In genomic region chr10:123480344-123480743, GRCh38 we compare ENCODE assay signal across 20 cellular contexts.
DNase-seq lines count a peak whose midpoint lies in the region; ATAC-seq and TF ChIP-seq lines count a peak whose summit lies in the region.
"Had no signal": no experiment of that assay in that cellular context is flagged by ENCODE, and none has a peak within 500 bp of the region (broad histone marks: within the 10 kb centered on the region; RNA-seq: fewer than 3 reads in every experiment).

No MANE protein-coding gene starts in this region.

- H3K27ac ChIP-seq in OCI-LY3 (ENCODE audit: low read length) (peak overlapping the region; percentile 52), neuronal stem cell (replicated peaks; ENCODE audit: low read length) (no peak overlapping the region), OCI-LY7 (ENCODE audit: low read depth, low read length, poor library complexity, severe bottlenecking) (no peak overlapping the region)
- H3K27ac ChIP-seq in CD8-positive, alpha-beta T cell (ENCODE audit: low read depth, low read length) = no peak overlapping the region
- H3K27ac ChIP-seq: 22Rv1, BLaER1, C4-2B, GM23248 had no signal

- H3K4ac ChIP-seq in neuronal stem cell (ENCODE audit: low read length) = no peak overlapping the region

- H3K4me2 ChIP-seq in OCI-LY3 (ENCODE audit: low read length) = peak overlapping the region; percentile 62
- no peak overlapping the region for H3K4me2 ChIP-seq in neuronal stem cell (ENCODE audit: insufficient read depth, low read length, poor library complexity, severe bottlenecking)
- no peak overlapping the region for H3K4me2 ChIP-seq in OCI-LY7 (ENCODE audit: low read length)
- H3K4me2 ChIP-seq: BLaER1 had no signal

- H3K9me2 ChIP-seq in OCI-LY7 (ENCODE audit: insufficient read depth, low read length) = no peaks in the 10 kb centered on the region

- peaks cover 30% of the 10 kb centered on the region for H3K4me1 Mint-ChIP-seq in dendritic cell treated with granulocyte-macrophage colony-stimulating factor and Interleukin-4, amounts not matched to agents 40 ng/mL and 50 ng/mL, for 4 days (ENCODE audit: low read depth)
- no peaks in the 10 kb centered on the region for H3K4me1 Mint-ChIP-seq in stimulated activated naive B cell treated with anti-CD40 and anti-IgM and Interleukin-4, amounts not matched to agents 10 μg/mL and 1 μg/mL and 100 μg/mL, for 72 hours
- no peaks in the 10 kb centered on the region for H3K4me1 Mint-ChIP-seq in CD8-positive, alpha-beta T cell (ENCODE audit: low read depth)
- H3K4me1 Mint-ChIP-seq: B cell; CD4-positive, CD25-positive, alpha-beta regulatory T cell had no signal

- BruUV-seq in OCI-LY7 (replicated peaks; lab: Mats Ljungman, UMichigan) = no TSS peak

- H4K8ac ChIP-seq in neuronal stem cell (ENCODE audit: low read depth, low read length) = no peak overlapping the region

- no peaks in the 10 kb centered on the region for H3K27me3 ChIP-seq in OCI-LY3 (ENCODE audit: low read depth, low read length)
- peaks cover 0 to 4% (median 0%) of the 10 kb centered on the region in 3 experiments for H3K27me3 ChIP-seq in neuronal stem cell (ENCODE audit: control insufficient read depth in 3 of 3, insufficient read depth in 3 of 3, low read depth in 1 of 3, low read length in 3 of 3)
- H3K27me3 ChIP-seq in CD8-positive, alpha-beta T cell (ENCODE audit: insufficient read depth, low read length) = no peaks in the 10 kb centered on the region
- H3K27me3 ChIP-seq: BLaER1 had no signal

- H3K18ac ChIP-seq in neuronal stem cell (ENCODE audit: low read length) = no peak overlapping the region

- H3K36me3 ChIP-seq in OCI-LY3 (replicated peaks; ENCODE audit: low read depth, low read length) (no peaks in the 10 kb centered on the region), neuronal stem cell (replicated peaks in 1 of 2; ENCODE audit: control insufficient read depth in 2 of 2, insufficient read depth in 2 of 2, low read length in 2 of 2) (no peaks in the 10 kb centered on the region), OCI-LY7 (ENCODE audit: insufficient read depth, low read length) (no peaks in the 10 kb centered on the region)
- no peaks in the 10 kb centered on the region for H3K36me3 ChIP-seq in CD8-positive, alpha-beta T cell (ENCODE audit: insufficient read depth, low read length)
- H3K36me3 ChIP-seq: BLaER1 had no signal

- H3K4me3 Mint-ChIP-seq in dendritic cell treated with granulocyte-macrophage colony-stimulating factor and Interleukin-4, amounts not matched to agents 40 ng/mL and 50 ng/mL, for 4 days = no peak overlapping the region
- H3K4me3 Mint-ChIP-seq in stimulated activated naive B cell treated with anti-CD40 and anti-IgM and Interleukin-4, amounts not matched to agents 10 μg/mL and 1 μg/mL and 100 μg/mL, for 72 hours = no peak overlapping the region
- H3K4me3 Mint-ChIP-seq in CD8-positive, alpha-beta T cell = no peak overlapping the region
- H3K4me3 Mint-ChIP-seq: B cell; CD4-positive, CD25-positive, alpha-beta regulatory T cell; H9 had no signal

- H2AK5ac ChIP-seq in neuronal stem cell (ENCODE audit: low read depth, low read length) = peak overlapping the region; percentile 44

- H2BK120ac ChIP-seq in neuronal stem cell (ENCODE audit: low read depth, low read length) = no peak overlapping the region

- H3K9ac ChIP-seq in OCI-LY3 (ENCODE audit: low read length) = no peak overlapping the region
- no peak overlapping the region for H3K9ac ChIP-seq in neuronal stem cell (ENCODE audit: low read depth, low read length, poor library complexity)
- H3K9ac ChIP-seq: BLaER1, GM23248 had no signal

- POLR2A ChIA-PET in CD8-positive, alpha-beta T cell (lab: Charles Lee) = no interaction called here
- POLR2A ChIA-PET in OCI-LY7 (lab: Charles Lee) = no interaction called here

- H4K20me1 ChIP-seq in OCI-LY3 (ENCODE audit: insufficient read depth, low read length) (no peaks in the 10 kb centered on the region), OCI-LY7 (ENCODE audit: insufficient read depth, low read length) (no peaks in the 10 kb centered on the region)
- H4K20me1 ChIP-seq: BLaER1 had no signal

- H3K4me3 ChIP-seq in OCI-LY3 (ENCODE audit: low read length) = no peak overlapping the region
- no peak overlapping the region for H3K4me3 ChIP-seq in neuronal stem cell (ENCODE audit: low read length in 2 of 2)
- no peak overlapping the region for H3K4me3 ChIP-seq in CD8-positive, alpha-beta T cell (ENCODE audit: low read depth, low read length)
- H3K4me3 ChIP-seq in OCI-LY7 (ENCODE audit: low read depth, low read length, poor library complexity, severe bottlenecking) = no peak overlapping the region
- H3K4me3 ChIP-seq: BLaER1, GM23248 had no signal

- WGBS in neuronal stem cell (ENCODE audit: extremely low coverage in 2 of 2, insufficient read length in 2 of 2, insufficient replicate concordance in 1 of 2), 2 donors = no CpG with 5 or more reads among the region's 4 CpGs

- TF ChIP-seq CTCF in OCI-LY3 (IDR thresholded peaks at IDR 0.05; ENCODE audit: low read depth, low read length) = no peak
- TF ChIP-seq CTCF in CD8-positive, alpha-beta T cell (IDR thresholded peaks at IDR 0.05) = no peak
- TF ChIP-seq CTCF in OCI-LY7 (conservative IDR thresholded peaks at IDR 0.05; ENCODE audit: low read length) = no peak

- H3K9me3 ChIP-seq in OCI-LY3 (ENCODE audit: insufficient read depth, low read length) = no peaks in the 10 kb centered on the region
- H3K9me3 ChIP-seq in neuronal stem cell (replicated peaks in 1 of 2; ENCODE audit: control insufficient read depth in 2 of 2, insufficient read depth in 1 of 2, low read depth in 1 of 2, low read length in 2 of 2) = no peaks in the 10 kb centered on the region
- H3K9me3 ChIP-seq in CD8-positive, alpha-beta T cell (ENCODE audit: low read length) = no peaks in the 10 kb centered on the region
- no peaks in the 10 kb centered on the region for H3K9me3 ChIP-seq in OCI-LY7 (ENCODE audit: low read length)
- H3K9me3 ChIP-seq: BLaER1 had no signal

- no peak for ATAC-seq in stimulated activated naive B cell treated with anti-CD40 and anti-IgM and Interleukin-4, amounts not matched to agents 10 μg/mL and 1 μg/mL and 100 μg/mL, for 72 hours (replicated peaks)
- no peak for ATAC-seq in CD8-positive, alpha-beta T cell
- ATAC-seq: HCT116 had no signal

- H3K79me2 ChIP-seq in OCI-LY3 (ENCODE audit: low read length) (no peaks in the 10 kb centered on the region), OCI-LY7 (ENCODE audit: insufficient read depth, low read depth, low read length) (no peaks in the 10 kb centered on the region)

- no peak overlapping the region for H3K14ac ChIP-seq in neuronal stem cell (ENCODE audit: low read length)

- peak overlapping the region; percentile 22 for H3K27ac Mint-ChIP-seq in dendritic cell treated with granulocyte-macrophage colony-stimulating factor and Interleukin-4, amounts not matched to agents 40 ng/mL and 50 ng/mL, for 4 days
- peak overlapping the region; percentile 6 for H3K27ac Mint-ChIP-seq in stimulated activated naive B cell treated with anti-CD40 and anti-IgM and Interleukin-4, amounts not matched to agents 10 μg/mL and 1 μg/mL and 100 μg/mL, for 72 hours
- H3K27ac Mint-ChIP-seq in CD8-positive, alpha-beta T cell = no peak overlapping the region
- H3K27ac Mint-ChIP-seq: B cell; CD4-positive, CD25-positive, alpha-beta regulatory T cell; H9 had no signal

- no peak overlapping the region for H2BK12ac ChIP-seq in neuronal stem cell (ENCODE audit: low read length)

- peaks cover 17% of the 10 kb centered on the region for H3K27me3 Mint-ChIP-seq in dendritic cell treated with granulocyte-macrophage colony-stimulating factor and Interleukin-4, amounts not matched to agents 40 ng/mL and 50 ng/mL, for 4 days
- peaks cover 5 to 17% of the 10 kb centered on the region in 2 donors for H3K27me3 Mint-ChIP-seq in stimulated activated naive B cell treated with anti-CD40 and anti-IgM and Interleukin-4, amounts not matched to agents 10 μg/mL and 1 μg/mL and 100 μg/mL, for 72 hours
- H3K27me3 Mint-ChIP-seq in CD8-positive, alpha-beta T cell (ENCODE audit: low read depth) = peaks cover 15% of the 10 kb centered on the region

- H3K4me1 ChIP-seq in OCI-LY3 (ENCODE audit: low read length) (peaks cover 40% of the 10 kb centered on the region), neuronal stem cell (ENCODE audit: control insufficient read depth in 2 of 2, insufficient read depth in 1 of 2, low read depth in 1 of 2, low read length in 2 of 2) (peaks cover 0 to 1% of the 10 kb centered on the region in 2 donors), OCI-LY7 (ENCODE audit: insufficient read depth, low read length, poor library complexity, severe bottlenecking) (no peaks in the 10 kb centered on the region)
- no peaks in the 10 kb centered on the region for H3K4me1 ChIP-seq in CD8-positive, alpha-beta T cell (ENCODE audit: insufficient read depth, low read length)

- CTCF ChIA-PET in CD8-positive, alpha-beta T cell (lab: Charles Lee) = no interaction called here
- CTCF ChIA-PET in OCI-LY7 (lab: Charles Lee; ENCODE audit: unreplicated experiment) = no interaction called here

- no peak for DNase-seq in neuronal stem cell (ENCODE audit: low spot score)
- no peak for DNase-seq in stimulated activated naive B cell treated with anti-CD40 and anti-IgM and Interleukin-4, amounts not matched to agents 10 μg/mL and 1 μg/mL and 100 μg/mL, for 72 hours
- DNase-seq in CD8-positive, alpha-beta T cell = no peak
- DNase-seq in NOMO-1 treated with dmso at 0.1 percent for 144 hours (lab: John Stamatoyannopoulos, UW; ENCODE audit: unreplicated experiment) = no peak
- no peak for DNase-seq in NCI-H2081 (lab: John Stamatoyannopoulos, UW)
- no peak for DNase-seq in OCI-LY7 (ENCODE audit: low spot score)
- DNase-seq: Calu3; CD4-positive, CD25-positive, alpha-beta regulatory T cell; COR-L47; DMS53; DND-41; GM23248; H9 had no signal

- no peaks in the 10 kb centered on the region for H3K9me3 Mint-ChIP-seq in dendritic cell treated with granulocyte-macrophage colony-stimulating factor and Interleukin-4, amounts not matched to agents 40 ng/mL and 50 ng/mL, for 4 days
- no peaks in the 10 kb centered on the region for H3K9me3 Mint-ChIP-seq in stimulated activated naive B cell treated with anti-CD40 and anti-IgM and Interleukin-4, amounts not matched to agents 10 μg/mL and 1 μg/mL and 100 μg/mL, for 72 hours
- no peaks in the 10 kb centered on the region for H3K9me3 Mint-ChIP-seq in CD8-positive, alpha-beta T cell
- H3K9me3 Mint-ChIP-seq: H9 had no signal

- no peak overlapping the region for H3K23ac ChIP-seq in neuronal stem cell (ENCODE audit: low read depth, low read length, poor library complexity)

- H3K79me1 ChIP-seq in neuronal stem cell (ENCODE audit: low read depth, low read length) = no peaks in the 10 kb centered on the region

- H2BK5ac ChIP-seq in neuronal stem cell (ENCODE audit: low read length) = no peak overlapping the region

- no peak overlapping the region for H2BK15ac ChIP-seq in neuronal stem cell (ENCODE audit: low read length)

- intact Hi-C loops in dendritic cell treated with granulocyte-macrophage colony-stimulating factor and Interleukin-4, amounts not matched to agents 40 ng/mL and 50 ng/mL, for 4 days (cut with micrococcal nuclease) = loop anchor here (10.0 kb wide), 1 partner anchor 336 kb away; the partner anchor contains the start of gene HMX2
- intact Hi-C loops in CD8-positive, alpha-beta T cell (cut with DNase I, micrococcal nuclease) = no loop called here
- intact Hi-C loops in OCI-LY7 (cut with micrococcal nuclease; ENCODE audit: unreplicated experiment) = no loop called here

- H4K91ac ChIP-seq in neuronal stem cell (ENCODE audit: low read depth, low read length, poor library complexity) = no peak overlapping the region

- H3K36me3 Mint-ChIP-seq in dendritic cell treated with granulocyte-macrophage colony-stimulating factor and Interleukin-4, amounts not matched to agents 40 ng/mL and 50 ng/mL, for 4 days (ENCODE audit: low read depth) = no peaks in the 10 kb centered on the region
- H3K36me3 Mint-ChIP-seq in stimulated activated naive B cell treated with anti-CD40 and anti-IgM and Interleukin-4, amounts not matched to agents 10 μg/mL and 1 μg/mL and 100 μg/mL, for 72 hours = no peaks in the 10 kb centered on the region
- no peaks in the 10 kb centered on the region for H3K36me3 Mint-ChIP-seq in CD8-positive, alpha-beta T cell
- H3K36me3 Mint-ChIP-seq: CD4-positive, CD25-positive, alpha-beta regulatory T cell had no signal

- no peak overlapping the region for H2AFZ ChIP-seq in OCI-LY3 (ENCODE audit: low read depth, low read length)
- no peak overlapping the region for H2AFZ ChIP-seq in neuronal stem cell (ENCODE audit: low read length)
- no peak overlapping the region for H2AFZ ChIP-seq in OCI-LY7 (ENCODE audit: low read length)
- H2AFZ ChIP-seq: GM23248 had no signal
